In the genomic region with DNA sequence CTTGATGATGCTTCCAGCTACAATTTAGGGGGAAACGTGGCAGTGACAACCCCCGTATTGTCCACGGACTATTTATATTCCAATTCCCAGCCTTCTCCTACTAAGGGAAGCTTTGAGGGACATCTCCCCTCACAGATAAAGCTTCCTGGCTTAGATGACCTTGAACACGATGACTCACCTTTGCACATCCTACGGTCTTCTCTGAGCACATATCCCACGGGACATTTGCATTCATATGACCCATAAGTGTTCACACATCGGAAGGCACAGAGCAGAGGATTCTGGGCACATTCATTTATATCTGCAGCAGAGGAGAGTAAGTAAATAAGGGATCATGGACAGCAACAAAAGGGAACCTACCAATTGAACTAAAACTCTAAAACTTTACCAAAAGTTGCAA, we compare ENCODE assay signal across 1 cellular context.
A peak's percentile ranks its signal among the peaks of the same experiment; 100 is the strongest.
TF ChIP-seq lines count a peak whose summit lies in the region.

No MANE protein-coding gene starts in this region.

TF ChIP-seq in HepG2, 621 proteins besides CTCF, POLR2A, EP300 and RAD21 (continued from another document):
- TF ChIP-seq ZNF646 (CRISPR knock-in tag; IDR thresholded peaks at IDR 0.05) (no peak), SETDB1 (CRISPR knock-in tag; IDR thresholded peaks at IDR 0.05; ENCODE audit: borderline replicate concordance) (no peak), FOSL1 (CRISPR knock-in tag; IDR thresholded peaks at IDR 0.05; ENCODE audit: borderline replicate concordance) (peak; percentile 69; the same call in 1 of the 2 replicates), THAP11 (CRISPR knock-in tag; IDR thresholded peaks at IDR 0.05) (no peak), ZNF784 (CRISPR knock-in tag; IDR thresholded peaks at IDR 0.05; ENCODE audit: borderline replicate concordance) (no peak), KDM5A (IDR thresholded peaks at IDR 0.05; ENCODE audit: borderline replicate concordance, low read length) (no peak), FOXO1 (CRISPR knock-in tag; IDR thresholded peaks at IDR 0.05) (no peak), SIX4 (CRISPR knock-in tag; IDR thresholded peaks at IDR 0.05) (no peak)
- TF ChIP-seq, protein P1, sequence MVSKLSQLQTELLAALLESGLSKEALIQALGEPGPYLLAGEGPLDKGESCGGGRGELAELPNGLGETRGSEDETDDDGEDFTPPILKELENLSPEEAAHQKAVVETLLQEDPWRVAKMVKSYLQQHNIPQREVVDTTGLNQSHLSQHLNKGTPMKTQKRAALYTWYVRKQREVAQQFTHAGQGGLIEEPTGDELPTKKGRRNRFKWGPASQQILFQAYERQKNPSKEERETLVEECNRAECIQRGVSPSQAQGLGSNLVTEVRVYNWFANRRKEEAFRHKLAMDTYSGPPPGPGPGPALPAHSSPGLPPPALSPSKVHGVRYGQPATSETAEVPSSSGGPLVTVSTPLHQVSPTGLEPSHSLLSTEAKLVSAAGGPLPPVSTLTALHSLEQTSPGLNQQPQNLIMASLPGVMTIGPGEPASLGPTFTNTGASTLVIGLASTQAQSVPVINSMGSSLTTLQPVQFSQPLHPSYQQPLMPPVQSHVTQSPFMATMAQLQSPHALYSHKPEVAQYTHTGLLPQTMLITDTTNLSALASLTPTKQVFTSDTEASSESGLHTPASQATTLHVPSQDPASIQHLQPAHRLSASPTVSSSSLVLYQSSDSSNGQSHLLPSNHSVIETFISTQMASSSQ (IDR thresholded peaks at IDR 0.05; ENCODE audit: low read depth), result no peak
- TF ChIP-seq, protein P1 (CRISPR knock-in tag; IDR thresholded peaks at IDR 0.05; ENCODE audit: borderline replicate concordance), result no peak
